Comparison of ENCODE assay signal across 7 cellular contexts in the genomic region with DNA sequence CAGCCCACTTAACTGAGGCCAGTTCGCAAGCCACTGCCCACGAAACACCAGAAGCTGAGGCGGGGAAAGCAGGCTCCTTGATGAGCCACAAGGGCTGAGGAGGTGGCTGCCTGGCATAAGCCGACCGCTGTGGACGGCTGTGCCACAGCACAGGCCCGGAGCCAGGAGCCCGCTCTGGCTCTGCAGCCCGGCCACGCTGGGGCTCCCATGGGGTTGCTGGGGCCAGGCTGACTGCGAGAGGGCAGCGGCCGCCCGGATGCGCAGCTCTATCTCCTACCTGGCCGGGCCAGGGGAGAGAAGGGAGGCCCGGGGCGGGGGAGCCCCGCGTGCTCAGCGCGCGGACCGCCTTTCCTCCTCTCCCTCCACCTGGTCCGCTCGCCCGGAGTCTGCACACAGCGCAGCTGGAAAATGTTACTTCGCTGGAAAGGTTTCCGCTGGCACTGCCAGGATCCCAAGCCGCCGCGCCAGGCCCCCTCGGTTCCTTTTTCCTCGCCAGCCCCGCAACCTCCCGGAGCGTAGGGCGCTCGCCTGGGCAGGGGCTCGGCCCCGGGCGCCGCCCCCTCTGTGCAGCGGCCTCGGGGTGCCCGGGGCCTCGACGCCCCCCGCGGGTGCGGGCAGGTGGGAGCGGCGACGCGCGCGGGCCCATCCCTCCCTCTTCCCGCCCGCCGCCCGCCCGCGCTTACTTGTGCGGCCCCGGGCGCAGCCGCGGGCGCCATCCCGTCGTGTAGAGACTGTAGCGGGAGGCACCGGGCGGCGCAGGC. TPM values are rescaled to one million over a fixed set of nuclear protein-coding genes. Genes with fewer than 3 reads are reported as not detected.
DNase-seq lines count a peak whose midpoint lies in the region; FAIRE-seq and TF ChIP-seq lines count a peak whose summit lies in the region.

No MANE protein-coding gene starts in this region.

- DNase-seq in HAP-1 (ENCODE audit: low spot score in 2 of 2), result peak in 1 of 2 experiments; percentile 36
- DNase-seq in NT2/D1 (ENCODE audit: low read depth, low spot score), result no peak
- DNase-seq in hepatocyte (ENCODE audit: low spot score), result peak; percentile 42
- no peak for DNase-seq in sigmoid colon
- DNase-seq in GM12891 (ENCODE audit: insufficient read length, low spot score), result no peak
- no peak for DNase-seq in glomerular visceral epithelial cell (ENCODE audit: extremely low spot score)
- DNase-seq in dermis blood vessel endothelial cell, result no peak

- H3K27me3 ChIP-seq in HAP-1 (ENCODE audit: low read depth), result no peaks in the 10 kb centered on the region
- H3K27me3 ChIP-seq in NT2/D1 (ENCODE audit: insufficient read depth, insufficient read length), result peaks cover 52% of the 10 kb centered on the region
- H3K27me3 ChIP-seq in hepatocyte, result peaks cover 42% of the 10 kb centered on the region
- H3K27me3 ChIP-seq in sigmoid colon, result peaks cover 9 to 55% (median 42%) of the 10 kb centered on the region in 3 donors

- no peaks in the 10 kb centered on the region for H3K9me3 ChIP-seq in HAP-1
- H3K9me3 ChIP-seq in NT2/D1 (ENCODE audit: insufficient read depth, low read length), result peaks cover 8% of the 10 kb centered on the region; the same call in 1 of the 2 replicates
- H3K9me3 ChIP-seq in hepatocyte (ENCODE audit: low read depth), result no peaks in the 10 kb centered on the region
- no peaks in the 10 kb centered on the region for H3K9me3 ChIP-seq in sigmoid colon

- H4K20me1 ChIP-seq in hepatocyte (ENCODE audit: insufficient read depth, poor library complexity, severe bottlenecking), result peaks cover 3% of the 10 kb centered on the region

- TF ChIP-seq POLR2A in sigmoid colon (IDR thresholded peaks at IDR 0.05) (no peak), GM12891 (IDR thresholded peaks at IDR 0.05; ENCODE audit: low read depth, low read length) (no peak)

- H3K27ac ChIP-seq in hepatocyte (no peak overlapping the region), sigmoid colon (no peak overlapping the region)

- no peak for TF ChIP-seq EP300 in sigmoid colon (IDR thresholded peaks at IDR 0.05)

- peaks cover 4% of the 10 kb centered on the region for H3K4me1 ChIP-seq in HAP-1
- peaks cover 15% of the 10 kb centered on the region for H3K4me1 ChIP-seq in NT2/D1 (ENCODE audit: insufficient read depth, insufficient read length)
- no peaks in the 10 kb centered on the region for H3K4me1 ChIP-seq in hepatocyte (ENCODE audit: insufficient read depth)
- H3K4me1 ChIP-seq in sigmoid colon, result peaks cover 0 to 14% (median 13%) of the 10 kb centered on the region in 4 donors

- H3K36me3 ChIP-seq in HAP-1 (replicated peaks) (peaks cover 16% of the 10 kb centered on the region), NT2/D1 (ENCODE audit: insufficient read depth, insufficient read length, low read length) (peaks cover 26% of the 10 kb centered on the region), hepatocyte (replicated peaks; ENCODE audit: insufficient read depth, low read depth) (no peaks in the 10 kb centered on the region), sigmoid colon (no peaks in the 10 kb centered on the region)

- FAIRE-seq in GM12891 (lab: Jason Lieb, UNC), result no peak

- H2AFZ ChIP-seq in hepatocyte, result no peak overlapping the region

- TF ChIP-seq CTCF in hepatocyte (IDR thresholded peaks at IDR 0.05; ENCODE audit: poor library complexity) (no peak), sigmoid colon (IDR thresholded peaks at IDR 0.05) (no peak)

- in situ Hi-C loops in HAP-1 (cut with MboI; ENCODE audit: low sequenced_read_pairs), result no loop called here

- no peaks in the 10 kb centered on the region for H3K79me2 ChIP-seq in hepatocyte

- intact Hi-C loops in sigmoid colon (cut with DNase I), result no loop called here

- H3K4me2 ChIP-seq in hepatocyte, result peak overlapping the region; percentile 87

- 16% methylated on average over 30 of the region's 76 CpGs for WGBS in hepatocyte (ENCODE audit: low lambda C conversion rate, missing lambda C conversion rate)
- 3 to 5% methylated on average over 76 of the region's 76 CpGs for WGBS in sigmoid colon, 2 donors

- no peaks in the 10 kb centered on the region for H3K9me2 ChIP-seq in hepatocyte (replicated peaks; ENCODE audit: insufficient read depth)

- H3K9ac ChIP-seq in NT2/D1 (ENCODE audit: insufficient read length, low read depth), result peak overlapping the region; percentile 77

- H3K4me3 ChIP-seq in HAP-1 (peak overlapping the region; percentile 46), NT2/D1 (ENCODE audit: insufficient read length, low read depth) (peak overlapping the region; percentile 53), hepatocyte (peak overlapping the region; percentile 26), sigmoid colon (peak overlapping the region; percentile 5 to 49 (median 40))

TF ChIP-seq in GM12891, 5 proteins besides CTCF, POLR2A, EP300 and RAD21:
- TF ChIP-seq PAX5 (IDR thresholded peaks at IDR 0.05; ENCODE audit: insufficient read depth, low read length, severe bottlenecking), result no peak
- no peak for TF ChIP-seq SPI1 (IDR thresholded peaks at IDR 0.05; ENCODE audit: low read depth, low read length)
- no peak for TF ChIP-seq POU2F2 (IDR thresholded peaks at IDR 0.05; ENCODE audit: low read depth, low read length)
- no peak for TF ChIP-seq POLR2AphosphoS5 (IDR thresholded peaks at IDR 0.05; ENCODE audit: low read depth, low read length)
- no peak for TF ChIP-seq TAF1 (IDR thresholded peaks at IDR 0.05; ENCODE audit: low read depth, low read length)

RNA-seq across cellular contexts. Expression of a gene that starts 0.7 kb away (rescaled TPM):
- total RNA-seq in hepatocyte, result 8.0 and 9.5 TPM in 2 replicates
- 2.8 and 3.0 TPM in 2 replicates for polyA plus RNA-seq in hepatocyte
- 1 to 10 TPM in 3 of 4 donors, under 1 TPM in 1; 0.66 to 4.3 (median 3.2) TPM for total RNA-seq in sigmoid colon
- polyA plus RNA-seq in sigmoid colon, result 1 to 10 TPM in 1 of 3 donors, not detected in 2; 1.0 TPM
- polyA plus RNA-seq in GM12891 (2012; ENCODE audit: low read depth, missing spikeins), result not detected
- total RNA-seq in dermis blood vessel endothelial cell, result under 0.01 and 0.09 TPM in 2 replicates

RNA-seq across cellular contexts. Expression of a gene that starts 25.3 kb away (rescaled TPM):
- total RNA-seq in hepatocyte (14.9 and 22.4 TPM in 2 replicates), sigmoid colon (10 to 100 TPM in 3 of 4 donors, 1 to 10 TPM in 1; 6.8 to 32.1 (median 15.8) TPM), dermis blood vessel endothelial cell (1.0 and 1.5 TPM in 2 replicates)
- polyA plus RNA-seq in hepatocyte (18.1 and 23.4 TPM in 2 replicates), sigmoid colon (10 to 100 TPM in 1 of 3 donors, 1 to 10 TPM in 2; 6.7 to 50.9 (median 7.2) TPM)
- polyA plus RNA-seq in GM12891 (2012; ENCODE audit: low read depth, missing spikeins), result 0.58 TPM

RNA-seq across cellular contexts. Expression of a gene that starts 48.4 kb away (rescaled TPM):
- total RNA-seq in hepatocyte (15.0 and 16.0 TPM in 2 replicates), sigmoid colon (10 to 100 TPM; 39.2 to 69.0 (median 51.1) TPM), dermis blood vessel endothelial cell (10.6 and 12.1 TPM in 2 replicates)
- polyA plus RNA-seq in hepatocyte (19.0 and 19.7 TPM in 2 replicates), sigmoid colon (10 to 100 TPM in 1 of 3 donors, 1 to 10 TPM in 2; 3.6 to 13.8 (median 4.4) TPM)
- 3.0 TPM for polyA plus RNA-seq in GM12891 (2012; ENCODE audit: low read depth, missing spikeins)
